Comparison of ENCODE assay signal across 8 cellular contexts in genomic region chr16:84144301-84144858, GRCh38. TPM values are rescaled to one million over a fixed set of nuclear protein-coding genes. Genes with fewer than 3 reads are reported as not detected.
DNase-seq lines count a peak whose midpoint lies in the region; FAIRE-seq and TF ChIP-seq lines count a peak whose summit lies in the region.

No MANE protein-coding gene starts in this region.

- no peaks in the 10 kb centered on the region for H3K9me3 Mint-ChIP-seq in activated T-helper 1 cell treated with anti-CD3 and anti-CD28 coated beads, Interleukin-12 subunit alpha, Interleukin-12 subunit beta, Interleukin-2, Interleukin-4 antibody, amounts not matched to agents 30 ng/mL and 10 ng/mL and 1 ng/mL, durations not matched to agents 14 hours and 24 hours and 36 hours
- H3K9me3 Mint-ChIP-seq in type B pancreatic cell = no peaks in the 10 kb centered on the region

- H3K4me3 Mint-ChIP-seq in activated T-helper 1 cell treated with anti-CD3 and anti-CD28 coated beads, Interleukin-12 subunit alpha, Interleukin-12 subunit beta, Interleukin-2, Interleukin-4 antibody, amounts not matched to agents 30 ng/mL and 10 ng/mL and 1 ng/mL, durations not matched to agents 14 hours and 24 hours and 36 hours = peak overlapping the region; percentile 97
- peak overlapping the region; percentile 99 for H3K4me3 Mint-ChIP-seq in type B pancreatic cell

- intact Hi-C loops in activated T-helper 1 cell treated with anti-CD3 and anti-CD28 coated beads, Interleukin-12 subunit alpha, Interleukin-12 subunit beta, Interleukin-2, Interleukin-4 antibody, amounts not matched to agents 30 ng/mL and 10 ng/mL and 1 ng/mL, durations not matched to agents 14 hours and 24 hours and 36 hours (cut with micrococcal nuclease) = loop anchor here (2.0 kb wide), 1 partner anchor 30 kb away; no protein-coding TSS in a partner anchor

- peak overlapping the region; percentile 86 for H3K27ac Mint-ChIP-seq in activated T-helper 1 cell treated with anti-CD3 and anti-CD28 coated beads, Interleukin-12 subunit alpha, Interleukin-12 subunit beta, Interleukin-2, Interleukin-4 antibody, amounts not matched to agents 30 ng/mL and 10 ng/mL and 1 ng/mL, durations not matched to agents 14 hours and 24 hours and 36 hours
- peak overlapping the region; percentile 90 for H3K27ac Mint-ChIP-seq in type B pancreatic cell

- H3K4me1 Mint-ChIP-seq in activated T-helper 1 cell treated with anti-CD3 and anti-CD28 coated beads, Interleukin-12 subunit alpha, Interleukin-12 subunit beta, Interleukin-2, Interleukin-4 antibody, amounts not matched to agents 30 ng/mL and 10 ng/mL and 1 ng/mL, durations not matched to agents 14 hours and 24 hours and 36 hours (ENCODE audit: low read depth) = peaks cover 7% of the 10 kb centered on the region
- peaks cover 14% of the 10 kb centered on the region for H3K4me1 Mint-ChIP-seq in type B pancreatic cell (ENCODE audit: unreplicated experiment)

- TF ChIP-seq CTCF in fibroblast of the aortic adventitia (IDR thresholded peaks at IDR 0.05; ENCODE audit: insufficient read depth, low read length) = no peak
- TF ChIP-seq CTCF in neutrophil (IDR thresholded peaks at IDR 0.05) = no peak
- no peak for TF ChIP-seq CTCF in type B pancreatic cell (conservative IDR thresholded peaks at IDR 0.05)

- DNase-seq in AG08396 (ENCODE audit: low spot score) (peak; percentile 41), GM19238 (ENCODE audit: insufficient read length, low spot score) (peak; percentile 35), NCI-H510A (lab: John Stamatoyannopoulos, UW) (peak; percentile 5), fibroblast of the aortic adventitia (ENCODE audit: low read depth) (peak; percentile 10), type B pancreatic cell (ENCODE audit: extremely low spot score, unreplicated experiment) (no peak), HTR-8/SVneo (ENCODE audit: insufficient read length, low spot score) (no peak)
- DNase-seq in activated T-helper 1 cell treated with anti-CD3 and anti-CD28 coated beads, Interleukin-12 subunit alpha, Interleukin-12 subunit beta, Interleukin-2, Interleukin-4 antibody, amounts not matched to agents 30 ng/mL and 10 ng/mL and 1 ng/mL, durations not matched to agents 14 hours and 24 hours and 36 hours (ENCODE audit: low spot score) = peak; percentile 40

- H3K36me3 ChIP-seq in neutrophil = no peaks in the 10 kb centered on the region

- H3K27me3 ChIP-seq in neutrophil = peaks cover 42% of the 10 kb centered on the region

- H3K9me3 ChIP-seq in neutrophil = no peaks in the 10 kb centered on the region

- no peak for FAIRE-seq in HTR-8/SVneo (lab: Jason Lieb, UNC)

- H3K27ac ChIP-seq in neutrophil = peak overlapping the region; percentile 77

- H3K27me3 Mint-ChIP-seq in activated T-helper 1 cell treated with anti-CD3 and anti-CD28 coated beads, Interleukin-12 subunit alpha, Interleukin-12 subunit beta, Interleukin-2, Interleukin-4 antibody, amounts not matched to agents 30 ng/mL and 10 ng/mL and 1 ng/mL, durations not matched to agents 14 hours and 24 hours and 36 hours (ENCODE audit: insufficient read depth) = peaks cover 16% of the 10 kb centered on the region
- H3K27me3 Mint-ChIP-seq in type B pancreatic cell = peaks cover 5% of the 10 kb centered on the region

- no peaks in the 10 kb centered on the region for H3K36me3 Mint-ChIP-seq in activated T-helper 1 cell treated with anti-CD3 and anti-CD28 coated beads, Interleukin-12 subunit alpha, Interleukin-12 subunit beta, Interleukin-2, Interleukin-4 antibody, amounts not matched to agents 30 ng/mL and 10 ng/mL and 1 ng/mL, durations not matched to agents 14 hours and 24 hours and 36 hours (ENCODE audit: low read depth)
- H3K36me3 Mint-ChIP-seq in type B pancreatic cell = peaks cover 13% of the 10 kb centered on the region

- peak overlapping the region; percentile 86 for H3K4me3 ChIP-seq in fibroblast of the aortic adventitia (ENCODE audit: low read depth, low read length)
- peak overlapping the region; percentile 70 to 92 for H3K4me3 ChIP-seq in neutrophil (ENCODE audit: low read depth in 1 of 2, low read length in 1 of 2)

- peaks cover 10 to 13% of the 10 kb centered on the region in 2 experiments for H3K4me1 ChIP-seq in neutrophil (ENCODE audit: control insufficient read depth in 1 of 2, insufficient read depth in 1 of 2, low read depth in 1 of 2, low read length in 1 of 2)

RNA-seq across cellular contexts. Expression of gene HSDL1, which starts 0.6 kb away (rescaled TPM):
- 19.2 and 23.1 TPM in 2 replicates for total RNA-seq in activated T-helper 1 cell treated with anti-CD3 and anti-CD28 coated beads, Interleukin-12 subunit alpha, Interleukin-12 subunit beta, Interleukin-2, Interleukin-4 antibody, amounts not matched to agents 30 ng/mL and 10 ng/mL and 1 ng/mL, durations not matched to agents 14 hours and 24 hours and 36 hours
- 12.5 and 18.7 TPM in 2 replicates for total RNA-seq in fibroblast of the aortic adventitia (ENCODE audit: low replicate concordance)
- 22.9 and 36.4 TPM in 2 replicates for total RNA-seq in type B pancreatic cell (ENCODE audit: low replicate concordance)

RNA-seq across cellular contexts. Expression of gene DNAAF1, which starts 0.7 kb away (rescaled TPM):
- total RNA-seq in activated T-helper 1 cell treated with anti-CD3 and anti-CD28 coated beads, Interleukin-12 subunit alpha, Interleukin-12 subunit beta, Interleukin-2, Interleukin-4 antibody, amounts not matched to agents 30 ng/mL and 10 ng/mL and 1 ng/mL, durations not matched to agents 14 hours and 24 hours and 36 hours = not detected in 2 replicates
- total RNA-seq in fibroblast of the aortic adventitia (ENCODE audit: low replicate concordance) = 0.09 TPM in 1 of 2 replicates, not detected in the other
- total RNA-seq in type B pancreatic cell (ENCODE audit: low replicate concordance) = 0.67 and 3.2 TPM in 2 replicates

RNA-seq across cellular contexts. Expression of gene MBTPS1, which starts 27.6 kb away (rescaled TPM):
- 54.5 and 60.0 TPM in 2 replicates for total RNA-seq in activated T-helper 1 cell treated with anti-CD3 and anti-CD28 coated beads, Interleukin-12 subunit alpha, Interleukin-12 subunit beta, Interleukin-2, Interleukin-4 antibody, amounts not matched to agents 30 ng/mL and 10 ng/mL and 1 ng/mL, durations not matched to agents 14 hours and 24 hours and 36 hours
- total RNA-seq in fibroblast of the aortic adventitia (ENCODE audit: low replicate concordance) (61.1 and 89.0 TPM in 2 replicates), type B pancreatic cell (ENCODE audit: low replicate concordance) (75.7 and 88.4 TPM in 2 replicates)

RNA-seq across cellular contexts. Expression of gene TAF1C, which starts 42.5 kb away (rescaled TPM):
- total RNA-seq in activated T-helper 1 cell treated with anti-CD3 and anti-CD28 coated beads, Interleukin-12 subunit alpha, Interleukin-12 subunit beta, Interleukin-2, Interleukin-4 antibody, amounts not matched to agents 30 ng/mL and 10 ng/mL and 1 ng/mL, durations not matched to agents 14 hours and 24 hours and 36 hours = 67.9 and 74.4 TPM in 2 replicates
- total RNA-seq in fibroblast of the aortic adventitia (ENCODE audit: low replicate concordance) (19.4 and 20.6 TPM in 2 replicates), type B pancreatic cell (ENCODE audit: low replicate concordance) (66.9 and 83.7 TPM in 2 replicates)

RNA-seq across cellular contexts. Expression of gene ADAD2, which starts 46.6 kb away (rescaled TPM):
- total RNA-seq in activated T-helper 1 cell treated with anti-CD3 and anti-CD28 coated beads, Interleukin-12 subunit alpha, Interleukin-12 subunit beta, Interleukin-2, Interleukin-4 antibody, amounts not matched to agents 30 ng/mL and 10 ng/mL and 1 ng/mL, durations not matched to agents 14 hours and 24 hours and 36 hours = not detected in 2 replicates
- total RNA-seq in fibroblast of the aortic adventitia (ENCODE audit: low replicate concordance) (not detected in 2 replicates), type B pancreatic cell (ENCODE audit: low replicate concordance) (not detected in 2 replicates)

Comparison
In these comparisons a context has a peak if more than half of its experiments do, and no peak if none do; other contexts are left out.
1. DNase-seq: peak in AG08396 (single experiment), GM19238 (single experiment), NCI-H510A (single experiment), activated T-helper 1 cell treated with anti-CD3 and anti-CD28 coated beads, Interleukin-12 subunit alpha, Interleukin-12 subunit beta, Interleukin-2, Interleukin-4 antibody, amounts not matched to agents 30 ng/mL and 10 ng/mL and 1 ng/mL, durations not matched to agents 14 hours and 24 hours and 36 hours (single experiment) and fibroblast of the aortic adventitia (single experiment); none in type B pancreatic cell (single experiment) and HTR-8/SVneo (single experiment).